Comparison of ENCODE assay signal across 11 cellular contexts in genomic region chr15:74768099-74768770, GRCh38. TPM values are rescaled to one million over a fixed set of nuclear protein-coding genes. Genes with fewer than 3 reads are reported as not detected.
A peak's percentile ranks its signal among the peaks of the same experiment; 100 is the strongest.
DNase-seq lines count a peak whose midpoint lies in the region; FAIRE-seq and TF ChIP-seq lines count a peak whose summit lies in the region.
"Had no signal": no experiment of that assay in that cellular context is flagged by ENCODE, and none has a peak within 500 bp of the region (broad histone marks: within the 10 kb centered on the region; RNA-seq: fewer than 3 reads in every experiment).

No MANE protein-coding gene starts in this region.

- WGBS in sigmoid colon, 2 donors: 32 to 40% methylated on average over 15 of the region's 15 CpGs

- H3K9me3 ChIP-seq in astrocyte (ENCODE audit: insufficient read depth, low read depth, low read length): no peaks in the 10 kb centered on the region
- no peaks in the 10 kb centered on the region for H3K9me3 ChIP-seq in osteoblast (ENCODE audit: low read depth, low read length)
- H3K9me3 ChIP-seq in ascending aorta: no peaks in the 10 kb centered on the region
- no peaks in the 10 kb centered on the region for H3K9me3 ChIP-seq in sigmoid colon

- H3K27ac Mint-ChIP-seq in astrocyte (ENCODE audit: unreplicated experiment): no peak overlapping the region
- H3K27ac Mint-ChIP-seq: activated T-helper 2 cell treated with anti-CD3 and anti-CD28 coated beads, Interferon-gamma antibody, Interleukin-2, Interleukin-4, amounts not matched to agents 10 μg/mL and 5 μg/mL and 100 μg/mL, durations not matched to agents 14 hours and 24 hours and 36 hours had no signal

- peak overlapping the region; percentile 12 for H3K4me3 Mint-ChIP-seq in astrocyte (ENCODE audit: unreplicated experiment)

- DNase-seq in EH (ENCODE audit: low read depth) (peak; percentile 12), astrocyte (ENCODE audit: low read depth) (no peak), osteoblast (ENCODE audit: insufficient read length, low spot score, missing footprints) (peak; percentile 60), ascending aorta (ENCODE audit: low spot score in 2 of 2) (no peak), GM19240 (ENCODE audit: insufficient read length, low spot score) (no peak), sigmoid colon (no peak)
- no peak for DNase-seq in Jurkat, Clone E6-1 (ENCODE audit: low read depth, low spot score)
- DNase-seq: DMS79 had no signal

- H3K27ac ChIP-seq in astrocyte (ENCODE audit: low read depth, low read length): no peak overlapping the region
- no peak overlapping the region for H3K27ac ChIP-seq in osteoblast (ENCODE audit: low read depth, low read length)
- H3K27ac ChIP-seq in ascending aorta: no peak overlapping the region
- no peak overlapping the region for H3K27ac ChIP-seq in sigmoid colon
- H3K27ac ChIP-seq: HL-60 had no signal

- peak overlapping the region; percentile 24 for H3K4me3 ChIP-seq in Jurkat, Clone E6-1 (ENCODE audit: low read length)
- H3K4me3 ChIP-seq in astrocyte (ENCODE audit: insufficient read depth, low read depth, low read length) (no peak overlapping the region), osteoblast (ENCODE audit: insufficient read depth, low read length) (peak overlapping the region; percentile 60), ascending aorta (no peak overlapping the region), sigmoid colon (peak overlapping the region in 1 of 4 donors; percentile 5)

- H3K4me1 ChIP-seq in astrocyte (ENCODE audit: insufficient read depth, low read length) (no peaks in the 10 kb centered on the region), osteoblast (ENCODE audit: insufficient read depth, low read length) (no peaks in the 10 kb centered on the region), ascending aorta (no peaks in the 10 kb centered on the region), sigmoid colon (peaks cover 0 to 6% (median 3%) of the 10 kb centered on the region in 4 donors)

- intact Hi-C loops in ascending aorta (cut with DNase I): loop anchor here (1.0 to 2.0 kb wide), 2 partner anchors 133 to 393 kb away; no protein-coding TSS in a partner anchor
- intact Hi-C loops in sigmoid colon (cut with DNase I): loop anchor here (5.0 kb wide), 1 partner anchor 396 kb away; no protein-coding TSS in a partner anchor

- TF ChIP-seq CTCF in astrocyte (IDR thresholded peaks at IDR 0.05; ENCODE audit: insufficient read depth, low read depth, low read length) (no peak), osteoblast (IDR thresholded peaks at IDR 0.05; ENCODE audit: extremely low read depth, low read depth, low read length) (no peak), ascending aorta (IDR thresholded peaks at IDR 0.05) (no peak), sigmoid colon (IDR thresholded peaks at IDR 0.05) (no peak)

- no peaks in the 10 kb centered on the region for H4K20me1 ChIP-seq in astrocyte (ENCODE audit: insufficient read depth, low read length)
- H4K20me1 ChIP-seq in osteoblast (ENCODE audit: insufficient read depth, low read length): no peaks in the 10 kb centered on the region

- H3K4me2 ChIP-seq in astrocyte (ENCODE audit: low read length): peak overlapping the region; percentile 75
- peak overlapping the region; percentile 81 for H3K4me2 ChIP-seq in osteoblast (ENCODE audit: insufficient read depth, low read length)

- H3K4me1 Mint-ChIP-seq in astrocyte (ENCODE audit: low read depth, unreplicated experiment): peaks cover 2% of the 10 kb centered on the region

- H3K79me2 ChIP-seq in astrocyte (ENCODE audit: insufficient read depth, low read length) (no peaks in the 10 kb centered on the region), osteoblast (ENCODE audit: insufficient read depth, low read length) (no peaks in the 10 kb centered on the region)

- peaks cover 18% of the 10 kb centered on the region for H3K27me3 Mint-ChIP-seq in astrocyte (ENCODE audit: low read depth, unreplicated experiment)

- H3K36me3 Mint-ChIP-seq in astrocyte (ENCODE audit: low read depth, unreplicated experiment): no peaks in the 10 kb centered on the region

- H3K36me3 ChIP-seq in astrocyte (ENCODE audit: insufficient read depth, low read length): no peaks in the 10 kb centered on the region
- no peaks in the 10 kb centered on the region for H3K36me3 ChIP-seq in osteoblast (ENCODE audit: insufficient read depth, low read length)
- no peaks in the 10 kb centered on the region for H3K36me3 ChIP-seq in ascending aorta
- no peaks in the 10 kb centered on the region for H3K36me3 ChIP-seq in sigmoid colon

- no peak overlapping the region for H3K9ac ChIP-seq in astrocyte (ENCODE audit: low read length)

- no peak for TF ChIP-seq EP300 in sigmoid colon (IDR thresholded peaks at IDR 0.05)

- no peak for FAIRE-seq in astrocyte (lab: Jason Lieb, UNC)

- peak overlapping the region; percentile 38 for H2AFZ ChIP-seq in astrocyte (ENCODE audit: low read depth, low read length)
- peak overlapping the region; percentile 77 for H2AFZ ChIP-seq in osteoblast (ENCODE audit: low read length)

- H3K27me3 ChIP-seq in astrocyte (ENCODE audit: insufficient read depth, low read length) (peaks cover 13% of the 10 kb centered on the region), osteoblast (ENCODE audit: insufficient read depth, low read length) (peaks cover 8% of the 10 kb centered on the region), ascending aorta (no peaks in the 10 kb centered on the region), sigmoid colon (peaks cover 0 to 16% (median 0%) of the 10 kb centered on the region in 3 donors)

- TF ChIP-seq POLR2A in sigmoid colon (IDR thresholded peaks at IDR 0.05): no peak

- no peaks in the 10 kb centered on the region for H3K9me3 Mint-ChIP-seq in astrocyte (ENCODE audit: unreplicated experiment)
- H3K9me3 Mint-ChIP-seq: activated T-helper 2 cell treated with anti-CD3 and anti-CD28 coated beads, Interferon-gamma antibody, Interleukin-2, Interleukin-4, amounts not matched to agents 10 μg/mL and 5 μg/mL and 100 μg/mL, durations not matched to agents 14 hours and 24 hours and 36 hours; neural crest cell had no signal

RNA-seq across cellular contexts. Expression of gene CSK, which starts 13.6 kb away (rescaled TPM):
- polyA plus RNA-seq in Jurkat, Clone E6-1 (2012; ENCODE audit: insufficient read depth, insufficient read length): 222 TPM
- total RNA-seq in astrocyte (45.4 and 49.8 TPM in 2 replicates), osteoblast (30.6 and 31.5 TPM in 2 replicates), ascending aorta (31.0 TPM), sigmoid colon (10 to 100 TPM in 3 of 4 donors, 1 to 10 TPM in 1; 9.7 to 22.4 (median 14.2) TPM)
- 100 to 1,000 TPM in 1 of 3 donors, 10 to 100 TPM in 2; 40.8 to 125 (median 55.0) TPM for polyA plus RNA-seq in sigmoid colon

RNA-seq across cellular contexts. Expression of gene CYP1A2, which starts 19.6 kb away (rescaled TPM):
- not detected for polyA plus RNA-seq in Jurkat, Clone E6-1 (2012; ENCODE audit: insufficient read depth, insufficient read length)
- total RNA-seq in astrocyte (not detected in 2 replicates), osteoblast (not detected in 2 replicates), ascending aorta (not detected), sigmoid colon (not detected)
- polyA plus RNA-seq in sigmoid colon: not detected
- total RNA-seq: activated T-helper 2 cell treated with anti-CD3 and anti-CD28 coated beads, Interferon-gamma antibody, Interleukin-2, Interleukin-4, amounts not matched to agents 10 μg/mL and 5 μg/mL and 100 μg/mL, durations not matched to agents 14 hours and 24 hours and 36 hours; neural crest cell had no signal

RNA-seq across cellular contexts. Expression of gene CYP1A1, which starts 42.9 kb away (rescaled TPM):
- polyA plus RNA-seq in Jurkat, Clone E6-1 (2012; ENCODE audit: insufficient read depth, insufficient read length): 0.96 TPM
- total RNA-seq in astrocyte (0.58 and 0.91 TPM in 2 replicates), osteoblast (0.36 TPM in 1 of 2 replicates, not detected in the other), ascending aorta (10.3 TPM), sigmoid colon (1 to 10 TPM in 1 of 4 donors, under 1 TPM in 2, not detected in 1; 0.36 to 4.7 (median 0.49) TPM)
- under 1 TPM in 2 of 3 donors, not detected in 1; 0.09 to 0.92 TPM for polyA plus RNA-seq in sigmoid colon

RNA-seq across cellular contexts. Expression of gene LMAN1L, which starts 44.4 kb away (rescaled TPM):
- polyA plus RNA-seq in Jurkat, Clone E6-1 (2012; ENCODE audit: insufficient read depth, insufficient read length): not detected
- total RNA-seq in astrocyte: 0.32 TPM in 1 of 2 replicates, not detected in the other
- total RNA-seq in osteoblast: under 0.01 TPM in 1 of 2 replicates, not detected in the other
- not detected for total RNA-seq in ascending aorta
- 1 to 10 TPM in 1 of 4 donors, not detected in 3; 1.8 TPM for total RNA-seq in sigmoid colon
- polyA plus RNA-seq in sigmoid colon: under 1 TPM in 1 of 3 donors, not detected in 2; 0.64 TPM
- total RNA-seq: neural crest cell had no signal

RNA-seq across cellular contexts. Expression of gene CPLX3, which starts 58.2 kb away (rescaled TPM):
- polyA plus RNA-seq in Jurkat, Clone E6-1 (2012; ENCODE audit: insufficient read depth, insufficient read length): not detected
- total RNA-seq in astrocyte (not detected in 2 replicates), osteoblast (not detected in 2 replicates), ascending aorta (not detected), sigmoid colon (under 1 TPM in 1 of 4 donors, not detected in 3; 0.41 TPM)
- polyA plus RNA-seq in sigmoid colon: under 1 TPM in 1 of 3 donors, not detected in 2; 0.28 TPM
- total RNA-seq: neural crest cell had no signal

Comparison
In these comparisons a context has a peak if more than half of its experiments do, and no peak if none do; other contexts are left out.
1. DNase-seq: peak in EH (single experiment) and osteoblast (single experiment); none in Jurkat, Clone E6-1 (single experiment), astrocyte (single experiment), ascending aorta (0 of 2), GM19240 (single experiment) and sigmoid colon (single experiment).
2. H3K4me3 ChIP-seq: peak in Jurkat, Clone E6-1 (single experiment) and osteoblast (single experiment); none in astrocyte (single experiment) and ascending aorta (0 of 2).